ENCODE assay signal across 20 cellular contexts in genomic region chr6:89434954-89435353, GRCh38. TPM values are rescaled to one million over a fixed set of nuclear protein-coding genes. Genes with fewer than 3 reads are reported as not detected.
DNase-seq lines count a peak whose midpoint lies in the region; ATAC-seq and TF ChIP-seq lines count a peak whose summit lies in the region.
"Had no signal": no experiment of that assay in that cellular context is flagged by ENCODE, and none has a peak within 500 bp of the region (broad histone marks: within the 10 kb centered on the region; RNA-seq: fewer than 3 reads in every experiment).

No MANE protein-coding gene starts in this region.

- no peaks in the 10 kb centered on the region for H3K9me3 Mint-ChIP-seq in CD4-positive, alpha-beta memory T cell
- H3K9me3 Mint-ChIP-seq in central memory CD8-positive, alpha-beta T cell, result no peaks in the 10 kb centered on the region
- no peaks in the 10 kb centered on the region for H3K9me3 Mint-ChIP-seq in neural progenitor cell
- H3K9me3 Mint-ChIP-seq: T-cell had no signal

- H3K9me2 ChIP-seq in HCT116 (ENCODE audit: insufficient read depth), result no peaks in the 10 kb centered on the region

- RAD21 ChIA-PET in HCT116 (lab: Charles Lee; ENCODE audit: low non-redundant PET in 1 of 2, low total read pairs in 2 of 2, uncharacterized antibody in 2 of 2, unreplicated experiment in 2 of 2), result no interaction called here

- no peak overlapping the region for H3K9ac ChIP-seq in HCT116 (ENCODE audit: low read length)
- H3K9ac ChIP-seq in neural progenitor cell, result no peak overlapping the region

- peaks cover 0 to 3% of the 10 kb centered on the region in 2 donors for H3K36me3 Mint-ChIP-seq in CD4-positive, alpha-beta memory T cell
- H3K36me3 Mint-ChIP-seq in central memory CD8-positive, alpha-beta T cell (ENCODE audit: insufficient read depth), result peaks cover 5% of the 10 kb centered on the region
- H3K36me3 Mint-ChIP-seq in neural progenitor cell, result peaks cover 5% of the 10 kb centered on the region
- H3K36me3 Mint-ChIP-seq: T-cell had no signal

- no peak for TF ChIP-seq CTCF in HCT116 (IDR thresholded peaks at IDR 0.05 in 2 of 3, conservative IDR thresholded peaks at IDR 0.05 in 1 of 3; ENCODE audit: borderline replicate concordance in 1 of 3, insufficient read depth in 1 of 3, low read depth in 2 of 3, low read length in 2 of 3)
- TF ChIP-seq CTCF in neural progenitor cell (IDR thresholded peaks at IDR 0.05), result no peak

- no peaks in the 10 kb centered on the region for H3K36me3 ChIP-seq in CD4-positive, alpha-beta memory T cell (ENCODE audit: insufficient read depth, low read length)
- no peaks in the 10 kb centered on the region for H3K36me3 ChIP-seq in HCT116 (ENCODE audit: control insufficient read depth in 1 of 2, insufficient read depth in 2 of 2, low read length in 2 of 2)
- H3K36me3 ChIP-seq in neural progenitor cell, result no peaks in the 10 kb centered on the region
- H3K36me3 ChIP-seq: BE2C, colonic mucosa, pancreas, suprapubic skin had no signal

- intact Hi-C loops in CD4-positive, alpha-beta memory T cell (cut with micrococcal nuclease), result loop anchor here (5.0 kb wide), 2 partner anchors 58 to 353 kb away; partner anchors contain the start of gene PNRC1
- intact Hi-C loops in HCT116 (cut with micrococcal nuclease), result loop anchor here (5.0 to 10.0 kb wide), 2 partner anchors 360 to 1042 kb away; no protein-coding TSS in a partner anchor

- H3K79me2 ChIP-seq in HCT116 (ENCODE audit: insufficient read depth, low read length), result no peaks in the 10 kb centered on the region
- peaks cover 29% of the 10 kb centered on the region for H3K79me2 ChIP-seq in neural progenitor cell (ENCODE audit: low read depth)

- POLR2A ChIA-PET in CD4-positive, alpha-beta memory T cell (lab: Charles Lee; ENCODE audit: partially characterized antibody), result interaction anchor here (1.3 kb wide), 1 partner anchor 203 kb away, joined by 4 read pairs; the partner anchor contains the start of gene LYRM2
- POLR2A ChIA-PET in HCT116 (lab: Charles Lee), result no interaction called here

- H3K4me2 ChIP-seq in HCT116 (ENCODE audit: low read length) (no peak overlapping the region), neural progenitor cell (peak overlapping the region; percentile 99)

- no peak overlapping the region for H3K4me3 ChIP-seq in CD4-positive, alpha-beta memory T cell (ENCODE audit: low read length in 2 of 2)
- H3K4me3 ChIP-seq in HCT116 (replicated peaks in 1 of 2; ENCODE audit: low read depth in 1 of 2, low read length in 2 of 2) (no peak overlapping the region), neural progenitor cell (no peak overlapping the region)
- H3K4me3 ChIP-seq: colonic mucosa, pancreas, skin epidermis, suprapubic skin had no signal

- H2AFZ ChIP-seq in HCT116 (ENCODE audit: low read depth, low read length, poor library complexity, severe bottlenecking) (no peak overlapping the region), neural progenitor cell (replicated peaks) (no peak overlapping the region)

- H3K27me3 Mint-ChIP-seq in CD4-positive, alpha-beta memory T cell, result no peaks in the 10 kb centered on the region
- H3K27me3 Mint-ChIP-seq in central memory CD8-positive, alpha-beta T cell, result no peaks in the 10 kb centered on the region
- H3K27me3 Mint-ChIP-seq in neural progenitor cell (ENCODE audit: insufficient read depth, low read depth), result peaks cover 4% of the 10 kb centered on the region
- H3K27me3 Mint-ChIP-seq: T-cell had no signal

- CTCF ChIA-PET in CD4-positive, alpha-beta memory T cell (lab: Charles Lee; ENCODE audit: partially characterized antibody), result interaction anchor here (1.1 to 1.7 kb wide), 2 partner anchors 175 kb away, joined by 8 to 15 read pairs; no protein-coding TSS in a partner anchor
- CTCF ChIA-PET in HCT116 (lab: Charles Lee), result interaction anchor here (1.2 kb wide), 1 partner anchor 174 kb away, joined by 3 read pairs; no protein-coding TSS in a partner anchor

- no peak overlapping the region for H3K27ac ChIP-seq in CD4-positive, alpha-beta memory T cell (ENCODE audit: low read depth, low read length)
- H3K27ac ChIP-seq in HCT116 (ENCODE audit: low read depth, low read length) (no peak overlapping the region), neural progenitor cell (no peak overlapping the region)
- H3K27ac ChIP-seq: colonic mucosa, suprapubic skin had no signal

- BruUV-seq in HCT116 (replicated peaks; lab: Mats Ljungman, UMichigan), result TSS peak; percentile 34

- ATAC-seq in HCT116 (no peak), HG03175 (IDR thresholded peaks at IDR 0.05; ENCODE audit: unreplicated experiment) (no peak), GM21367 (IDR thresholded peaks at IDR 0.05; ENCODE audit: unreplicated experiment) (no peak)
- no peak for ATAC-seq in central memory CD8-positive, alpha-beta T cell (replicated peaks; ENCODE audit: extremely low read depth, poor library complexity, severe bottlenecking)
- ATAC-seq: left lobe of liver, pancreas, T-cell had no signal

- no peaks in the 10 kb centered on the region for H3K9me3 ChIP-seq in CD4-positive, alpha-beta memory T cell (ENCODE audit: control insufficient read depth in 1 of 2, low read length in 2 of 2)
- no peaks in the 10 kb centered on the region for H3K9me3 ChIP-seq in HCT116 (ENCODE audit: control insufficient read depth in 1 of 2, insufficient read depth in 1 of 2, low read depth in 1 of 2, low read length in 2 of 2)
- H3K9me3 ChIP-seq in neural progenitor cell (ENCODE audit: low read depth), result no peaks in the 10 kb centered on the region
- H3K9me3 ChIP-seq: BE2C, colonic mucosa, pancreas, suprapubic skin had no signal

- no peak for TF ChIP-seq RAD21 in HCT116 (IDR thresholded peaks at IDR 0.05; ENCODE audit: low read depth)

- no peak for TF ChIP-seq POLR2A in HCT116 (IDR thresholded peaks at IDR 0.05; ENCODE audit: borderline replicate concordance, extremely low read depth, insufficient read depth, insufficient read length)

- H4K20me1 ChIP-seq in HCT116 (ENCODE audit: insufficient read depth), result no peaks in the 10 kb centered on the region
- H4K20me1 ChIP-seq in neural progenitor cell (ENCODE audit: low read depth), result peaks cover 5% of the 10 kb centered on the region

- peaks cover 10% of the 10 kb centered on the region for H3K4me1 ChIP-seq in CD4-positive, alpha-beta memory T cell (ENCODE audit: insufficient read depth, low read length)
- peaks cover 0 to 20% of the 10 kb centered on the region in 2 experiments; a peak in 2 of 4 replicates for H3K4me1 ChIP-seq in HCT116 (ENCODE audit: control insufficient read depth in 1 of 2, insufficient read depth in 2 of 2, low read length in 2 of 2)
- peaks cover 28% of the 10 kb centered on the region for H3K4me1 ChIP-seq in neural progenitor cell
- H3K4me1 ChIP-seq: BE2C, pancreas had no signal

- peak overlapping the region in 1 of 7 donors; percentile 81 for H3K27ac Mint-ChIP-seq in CD4-positive, alpha-beta memory T cell
- H3K27ac Mint-ChIP-seq in central memory CD8-positive, alpha-beta T cell (ENCODE audit: low read depth), result no peak overlapping the region
- no peak overlapping the region for H3K27ac Mint-ChIP-seq in neural progenitor cell

- H3K27me3 ChIP-seq in CD4-positive, alpha-beta memory T cell (ENCODE audit: insufficient read depth, low read length), result no peaks in the 10 kb centered on the region
- H3K27me3 ChIP-seq in HCT116 (ENCODE audit: insufficient read depth, low read length) (no peaks in the 10 kb centered on the region), neural progenitor cell (peaks cover 7% of the 10 kb centered on the region)
- H3K27me3 ChIP-seq: colonic mucosa, pancreas, suprapubic skin had no signal

- DNase-seq in CD4-positive, alpha-beta memory T cell, result no peak
- DNase-seq in HCT116 (ENCODE audit: low read depth, low spot score) (no peak), neural progenitor cell (ENCODE audit: low spot score) (no peak), H4 (ENCODE audit: low spot score) (no peak)
- no peak for DNase-seq in central memory CD8-positive, alpha-beta T cell (ENCODE audit: low spot score in 2 of 2)
- DNase-seq: activated CD4-positive, alpha-beta T cell treated with anti-CD3 and anti-CD28 coated beads, Interleukin-2, amount 50 U/mL, for 48 hours; activated naive CD4-positive, alpha-beta T cell treated with anti-CD3 and anti-CD28 coated beads, Interleukin-2, amount 50 U/mL, for 16 hours; BE2C; colonic mucosa; foreskin melanocyte; NCI-H226; pancreas; SHP77; stimulated activated CD4-positive, alpha-beta T cell treated with anti-CD3 and anti-CD28 coated beads, Interleukin-4, amount 100 ng/mL, for 4 hours; T-cell had no signal

- H3K4me1 Mint-ChIP-seq in CD4-positive, alpha-beta memory T cell, result peaks cover 18 to 34% (median 24%) of the 10 kb centered on the region in 4 donors
- H3K4me1 Mint-ChIP-seq in central memory CD8-positive, alpha-beta T cell, result peaks cover 12% of the 10 kb centered on the region
- H3K4me1 Mint-ChIP-seq in neural progenitor cell, result peaks cover 30% of the 10 kb centered on the region

- peaks cover 19% of the 10 kb centered on the region for H3F3A ChIP-seq in neural progenitor cell (ENCODE audit: low read depth)

- peak overlapping the region in 5 of 8 donors; percentile 1 to 79 (median 23) for H3K4me3 Mint-ChIP-seq in CD4-positive, alpha-beta memory T cell
- peak overlapping the region; percentile 78 for H3K4me3 Mint-ChIP-seq in central memory CD8-positive, alpha-beta T cell
- peak overlapping the region; percentile 93 for H3K4me3 Mint-ChIP-seq in neural progenitor cell

TF ChIP-seq in HCT116, 20 proteins besides CTCF, POLR2A, EP300 and RAD21 (continues in another document):
- TF ChIP-seq CEBPB (IDR thresholded peaks at IDR 0.05; ENCODE audit: low read depth), result no peak
- no peak for TF ChIP-seq ELF1 (IDR thresholded peaks at IDR 0.05; ENCODE audit: borderline replicate concordance, low read depth)
- no peak for TF ChIP-seq EZH2phosphoT487 (IDR thresholded peaks at IDR 0.05; ENCODE audit: borderline replicate concordance)
- TF ChIP-seq SP1 (IDR thresholded peaks at IDR 0.05; ENCODE audit: low read depth), result no peak
- no peak for TF ChIP-seq ZFX (IDR thresholded peaks at IDR 0.05)
- TF ChIP-seq FOSL1 (IDR thresholded peaks at IDR 0.05; ENCODE audit: low read depth), result no peak
- TF ChIP-seq ATF3 (IDR thresholded peaks at IDR 0.05), result no peak

RNA-seq across cellular contexts. Expression of gene ANKRD6, which starts 2.0 kb away (rescaled TPM):
- 1 to 10 TPM; 4.4 to 5.8 TPM for total RNA-seq in CD4-positive, alpha-beta memory T cell
- 1 to 10 TPM; 2.8 to 4.2 TPM for polyA plus RNA-seq in CD4-positive, alpha-beta memory T cell
- total RNA-seq in HCT116 (2021; ENCODE audit: unreplicated experiment), result 9.9 TPM
- 6.6 and 7.1 TPM in 2 replicates for polyA plus RNA-seq in HCT116 (2012)
- total RNA-seq in neural progenitor cell (ENCODE audit: low replicate concordance), result 36.3 and 45.0 TPM in 2 replicates
- 3.2 and 3.4 TPM in 2 replicates for total RNA-seq in H4 (2014; rRNA removed; shearing (Covaris generic))

RNA-seq across cellular contexts. Expression of gene RRAGD, which starts 22.9 kb away (rescaled TPM):
- total RNA-seq in CD4-positive, alpha-beta memory T cell, result 1 to 10 TPM; 5.9 to 6.8 TPM
- 1 to 10 TPM; 3.1 to 3.8 TPM for polyA plus RNA-seq in CD4-positive, alpha-beta memory T cell
- total RNA-seq in HCT116 (2021; ENCODE audit: unreplicated experiment) (15.9 TPM), neural progenitor cell (ENCODE audit: low replicate concordance) (18.6 and 20.7 TPM in 2 replicates)
- 7.7 and 7.8 TPM in 2 replicates for polyA plus RNA-seq in HCT116 (2012)
- 28.8 and 35.0 TPM in 2 replicates for total RNA-seq in H4 (2014; rRNA removed; shearing (Covaris generic))

Comparison
In these comparisons a context has a peak if more than half of its experiments do, and no peak if none do; other contexts are left out.
1. H3K4me3 Mint-ChIP-seq: peak in every context shown above with its lines; median percentile 93 in neural progenitor cell; 78 in central memory CD8-positive, alpha-beta T cell; 23 in CD4-positive, alpha-beta memory T cell.